ENCODE assay signal across 8 cellular contexts in the genomic region with DNA sequence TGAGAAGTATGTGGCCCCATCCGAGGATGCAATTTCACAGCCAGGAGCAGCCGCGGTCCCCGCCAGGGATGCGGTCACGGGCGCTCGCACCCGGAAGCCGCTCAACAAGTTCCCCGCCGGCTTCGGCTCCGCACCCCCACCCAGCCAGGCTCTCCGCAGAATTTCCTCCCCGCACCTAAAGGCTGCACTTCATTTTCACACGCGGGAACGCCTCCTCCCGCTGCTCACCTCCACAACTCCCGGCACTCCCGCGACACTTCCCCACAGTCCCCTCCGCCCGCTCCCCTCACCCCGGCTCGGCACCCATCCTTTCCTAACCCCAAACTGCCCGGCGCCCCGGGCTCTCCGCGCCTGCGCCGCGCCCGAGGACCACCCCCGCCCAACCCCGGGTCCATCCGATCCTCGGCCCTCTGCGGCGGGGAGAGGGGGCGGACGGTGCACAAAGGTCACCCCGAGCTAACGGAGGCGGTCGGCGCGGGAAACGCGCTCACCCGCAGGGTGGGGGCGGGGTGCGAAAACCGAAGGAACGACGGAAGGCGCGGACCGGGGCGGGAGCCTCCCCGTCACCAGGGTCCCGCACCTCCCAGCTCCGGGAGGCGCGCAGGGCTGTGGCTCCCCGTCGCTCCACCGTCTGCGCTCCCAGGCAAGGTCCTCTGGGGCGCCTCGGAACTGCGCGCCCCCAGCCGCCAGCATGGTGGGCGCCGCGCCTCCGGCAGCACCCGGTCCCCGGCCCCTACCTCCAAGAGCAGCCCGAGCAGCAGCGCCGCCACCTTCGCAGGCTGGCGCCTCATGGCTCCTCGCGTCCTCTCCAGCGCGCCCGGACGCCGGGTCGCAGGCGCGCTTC. TPM values are rescaled to one million over a fixed set of nuclear protein-coding genes. Genes with fewer than 3 reads are reported as not detected.
DNase-seq lines count a peak whose midpoint lies in the region; ATAC-seq and TF ChIP-seq lines count a peak whose summit lies in the region.

No MANE protein-coding gene starts in this region.

- peaks cover 39 to 64% (median 61%) of the 10 kb centered on the region in 4 donors for H3K4me1 Mint-ChIP-seq in naive thymus-derived CD8-positive, alpha-beta T cell

- peak overlapping the region; percentile 93 for H3K9ac ChIP-seq in NT2/D1 (ENCODE audit: insufficient read length, low read depth)

- H3K27me3 Mint-ChIP-seq in naive thymus-derived CD8-positive, alpha-beta T cell, result no peaks in the 10 kb centered on the region

- TF ChIP-seq POLR2A in suprapubic skin (IDR thresholded peaks at IDR 0.05), result no peak

- no peak for DNase-seq in AG09309 (ENCODE audit: low read depth)
- no peak for DNase-seq in NT2/D1 (ENCODE audit: low read depth, low spot score)
- peak; percentile 60 for DNase-seq in activated T-cell treated with anti-CD3 and anti-CD28 coated beads, Interleukin-2, amount 50 U/mL, for 1 hour
- DNase-seq in naive thymus-derived CD8-positive, alpha-beta T cell, result peak; percentile 46 to 78 (median 59)
- DNase-seq in suprapubic skin (ENCODE audit: low spot score in 2 of 2), result peak in 1 of 2 donors; percentile 77

- POLR2A ChIA-PET in naive thymus-derived CD8-positive, alpha-beta T cell (lab: Charles Lee), result interaction anchor here (0.6 to 3.2 kb wide), 7 partner anchors 17 to 206 kb away, joined by 3 to 28 read pairs (median 4); no protein-coding TSS in a partner anchor

- H3K4me3 ChIP-seq in AG09309 (ENCODE audit: control insufficient read depth, low read depth, low read length), result peak overlapping the region; percentile 81
- H3K4me3 ChIP-seq in NT2/D1 (ENCODE audit: insufficient read length, low read depth), result peak overlapping the region; percentile 76
- H3K4me3 ChIP-seq in esophagus (ENCODE audit: low read depth in 1 of 2, low read length in 2 of 2), result peak overlapping the region; percentile 80 to 91
- peak overlapping the region; percentile 98 for H3K4me3 ChIP-seq in suprapubic skin

- no peaks in the 10 kb centered on the region for H3K9me3 Mint-ChIP-seq in naive thymus-derived CD8-positive, alpha-beta T cell

- H3K36me3 Mint-ChIP-seq in naive thymus-derived CD8-positive, alpha-beta T cell, result peaks cover 0 to 2% (median 0%) of the 10 kb centered on the region in 3 donors

- peaks cover 20% of the 10 kb centered on the region for H3K27me3 ChIP-seq in NT2/D1 (ENCODE audit: insufficient read depth, insufficient read length)
- H3K27me3 ChIP-seq in esophagus (ENCODE audit: control insufficient read depth in 1 of 2, insufficient read depth in 2 of 2, low read length in 2 of 2), result no peaks in the 10 kb centered on the region
- H3K27me3 ChIP-seq in suprapubic skin, result no peaks in the 10 kb centered on the region

- TF ChIP-seq CTCF in AG09309 (IDR thresholded peaks at IDR 0.05; ENCODE audit: control insufficient read depth, insufficient read depth, low read depth, low read length, missing control alignments), result no peak
- no peak for TF ChIP-seq CTCF in suprapubic skin (IDR thresholded peaks at IDR 0.05)

- no peak for TF ChIP-seq EP300 in suprapubic skin (IDR thresholded peaks at IDR 0.05)

- peak overlapping the region; percentile 66 to 95 (median 90) for H3K27ac Mint-ChIP-seq in naive thymus-derived CD8-positive, alpha-beta T cell

- H3K4me1 ChIP-seq in NT2/D1 (ENCODE audit: insufficient read depth, insufficient read length), result peaks cover 12% of the 10 kb centered on the region
- peaks cover 2 to 7% of the 10 kb centered on the region in 2 donors for H3K4me1 ChIP-seq in esophagus (ENCODE audit: control insufficient read depth in 2 of 2, insufficient read depth in 2 of 2, low read length in 1 of 2)
- peaks cover 43% of the 10 kb centered on the region for H3K4me1 ChIP-seq in suprapubic skin

- H3K36me3 ChIP-seq in NT2/D1 (ENCODE audit: insufficient read depth, insufficient read length, low read length) (peaks cover 11% of the 10 kb centered on the region), esophagus (ENCODE audit: control insufficient read depth in 2 of 2, insufficient read depth in 2 of 2, low read length in 1 of 2) (no peaks in the 10 kb centered on the region), suprapubic skin (no peaks in the 10 kb centered on the region)

- H3K27ac ChIP-seq in esophagus (ENCODE audit: low read depth in 2 of 2, low read length in 1 of 2), result peak overlapping the region; percentile 72 to 86
- H3K27ac ChIP-seq in suprapubic skin, result peak overlapping the region; percentile 88

- ATAC-seq in GM18867 (IDR thresholded peaks at IDR 0.05; ENCODE audit: unreplicated experiment) (peak; percentile 25), HG03097 (IDR thresholded peaks at IDR 0.05; ENCODE audit: low FRiP score, unreplicated experiment) (peak; percentile 12)
- peak; percentile 42 to 57 for ATAC-seq in naive thymus-derived CD8-positive, alpha-beta T cell

- H3K9me3 ChIP-seq in NT2/D1 (ENCODE audit: insufficient read depth, low read length) (no peaks in the 10 kb centered on the region), esophagus (ENCODE audit: control insufficient read depth in 2 of 2, insufficient read depth in 1 of 2, low read depth in 1 of 2, low read length in 1 of 2) (no peaks in the 10 kb centered on the region), suprapubic skin (no peaks in the 10 kb centered on the region)

- WGBS in esophagus, 2 donors, result 0 to 1% methylated on average over 84 to 95 of the region's 97 CpGs
- 0% methylated on average over 51 of the region's 97 CpGs for WGBS in suprapubic skin

- peak overlapping the region; percentile 86 to 97 (median 92) for H3K4me3 Mint-ChIP-seq in naive thymus-derived CD8-positive, alpha-beta T cell

RNA-seq across cellular contexts. Expression of a gene that starts 0.5 kb away (rescaled TPM):
- 10 to 100 TPM in 1 of 2 donors, 1 to 10 TPM in 1; 7.5 to 10.8 TPM for polyA plus RNA-seq in esophagus
- 10 to 100 TPM; 47.0 to 48.9 TPM for total RNA-seq in naive thymus-derived CD8-positive, alpha-beta T cell
- 10 to 100 TPM; 19.5 to 31.5 (median 20.9) TPM for polyA plus RNA-seq in naive thymus-derived CD8-positive, alpha-beta T cell
- 10 to 100 TPM; 15.7 to 24.9 (median 20.3) TPM for total RNA-seq in suprapubic skin

Comparison
In these comparisons a context has a peak if more than half of its experiments do, and no peak if none do; other contexts are left out.
1. DNase-seq: peak in activated T-cell treated with anti-CD3 and anti-CD28 coated beads, Interleukin-2, amount 50 U/mL, for 1 hour (single experiment) and naive thymus-derived CD8-positive, alpha-beta T cell (10 of 10); none in AG09309 (single experiment) and NT2/D1 (single experiment).
2. Peak in every context shown above with its lines, with median percentiles within 50 percentile points of each other: H3K4me3 ChIP-seq and ATAC-seq.